Comparison of ENCODE assay signal across 8 cellular contexts in the genomic region with DNA sequence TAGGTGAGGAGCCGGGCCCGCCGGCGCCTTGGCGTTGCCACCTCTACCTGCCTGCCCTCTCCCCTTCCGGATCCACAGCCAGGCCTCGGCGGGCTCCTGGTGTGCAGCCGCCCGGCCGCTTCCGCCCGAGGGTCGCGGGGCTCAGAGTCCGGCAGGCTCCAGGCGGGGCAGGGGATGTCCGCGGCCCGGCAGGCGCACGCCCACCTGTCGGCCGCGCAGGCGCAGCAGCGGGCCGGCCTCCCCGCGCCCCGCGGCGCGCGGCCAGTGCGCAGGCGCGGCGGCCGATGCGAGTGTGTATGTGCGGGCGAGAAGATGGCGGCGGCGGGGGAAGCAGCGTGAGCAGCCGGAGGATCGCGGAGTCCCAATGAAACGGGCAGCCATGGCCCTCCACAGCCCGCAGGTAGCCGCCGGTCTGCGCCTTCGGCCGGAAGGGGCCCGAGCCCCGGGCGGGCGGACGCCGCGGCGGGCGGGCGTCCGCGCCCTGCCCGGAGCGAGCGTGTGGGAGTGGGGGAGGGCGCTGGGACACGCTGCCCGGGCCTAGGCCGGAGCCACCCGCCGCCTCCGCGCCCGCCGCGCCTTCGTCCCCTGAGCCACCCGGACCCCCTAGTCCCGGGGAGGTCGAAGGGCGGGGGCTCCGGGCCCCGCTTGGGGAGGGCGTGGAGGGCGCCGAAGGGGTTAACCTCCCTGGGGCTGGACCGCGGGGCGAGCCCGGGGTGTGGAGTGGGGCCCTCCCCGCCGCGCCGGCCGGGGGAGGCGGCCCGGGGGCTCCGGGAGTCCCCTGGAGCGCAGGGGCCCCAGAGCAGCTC. TPM values are rescaled to one million over a fixed set of nuclear protein-coding genes. Genes with fewer than 3 reads are reported as not detected.
DNase-seq lines count a peak whose midpoint lies in the region; ATAC-seq and TF ChIP-seq lines count a peak whose summit lies in the region.

A gene with protein sequence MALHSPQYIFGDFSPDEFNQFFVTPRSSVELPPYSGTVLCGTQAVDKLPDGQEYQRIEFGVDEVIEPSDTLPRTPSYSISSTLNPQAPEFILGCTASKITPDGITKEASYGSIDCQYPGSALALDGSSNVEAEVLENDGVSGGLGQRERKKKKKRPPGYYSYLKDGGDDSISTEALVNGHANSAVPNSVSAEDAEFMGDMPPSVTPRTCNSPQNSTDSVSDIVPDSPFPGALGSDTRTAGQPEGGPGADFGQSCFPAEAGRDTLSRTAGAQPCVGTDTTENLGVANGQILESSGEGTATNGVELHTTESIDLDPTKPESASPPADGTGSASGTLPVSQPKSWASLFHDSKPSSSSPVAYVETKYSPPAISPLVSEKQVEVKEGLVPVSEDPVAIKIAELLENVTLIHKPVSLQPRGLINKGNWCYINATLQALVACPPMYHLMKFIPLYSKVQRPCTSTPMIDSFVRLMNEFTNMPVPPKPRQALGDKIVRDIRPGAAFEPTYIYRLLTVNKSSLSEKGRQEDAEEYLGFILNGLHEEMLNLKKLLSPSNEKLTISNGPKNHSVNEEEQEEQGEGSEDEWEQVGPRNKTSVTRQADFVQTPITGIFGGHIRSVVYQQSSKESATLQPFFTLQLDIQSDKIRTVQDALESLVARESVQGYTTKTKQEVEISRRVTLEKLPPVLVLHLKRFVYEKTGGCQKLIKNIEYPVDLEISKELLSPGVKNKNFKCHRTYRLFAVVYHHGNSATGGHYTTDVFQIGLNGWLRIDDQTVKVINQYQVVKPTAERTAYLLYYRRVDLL (plus strand): TSS at position 289 of the 806 bp plus-strand sequence. CDS start 91 bp downstream, at position 380.

- H3K27ac ChIP-seq in heart left ventricle (peak within 1 kb of the TSS; percentile 38 to 93 (median 86)), transverse colon (peak within 1 kb of the TSS; percentile 90 to 96 (median 94))

- no peak for TF ChIP-seq CTCF in heart left ventricle (IDR thresholded peaks at IDR 0.05)
- no peak for TF ChIP-seq CTCF in transverse colon (IDR thresholded peaks at IDR 0.05)

- H3K4me1 ChIP-seq in heart left ventricle (peaks cover 0 to 39% (median 23%) of the 10 kb centered on the region in 12 donors), transverse colon (peaks cover 4 to 44% (median 31%) of the 10 kb centered on the region in 4 donors)

- no peaks in the 10 kb centered on the region for H3K9me3 ChIP-seq in heart left ventricle
- no peaks in the 10 kb centered on the region for H3K9me3 ChIP-seq in transverse colon

- DNase-seq in GM04504 (ENCODE audit: low read depth), result peak; percentile 52
- peak; percentile 68 for DNase-seq in HCEC 1CT
- DNase-seq in MV-4-11 (lab: John Stamatoyannopoulos, UW), result peak; percentile 58
- peak; percentile 68 for DNase-seq in SW480 (ENCODE audit: low spot score)
- peak; percentile 55 for DNase-seq in activated naive CD8-positive, alpha-beta T cell treated with anti-CD3 and anti-CD28 coated beads, Interleukin-2, amount 50 U/mL, for 16 hours (ENCODE audit: low read depth, low spot score)
- peak; percentile 76 to 91 (median 85) for DNase-seq in heart left ventricle
- DNase-seq in posterior cingulate gyrus, result peak; percentile 53 to 96 (median 68)
- DNase-seq in transverse colon, result peak; percentile 86

- peak; percentile 36 to 94 (median 92) for ATAC-seq in heart left ventricle

- WGBS in heart left ventricle, 4 donors, result 0 to 1% (median 1%) methylated on average over 20 to 106 of the region's 106 CpGs
- WGBS in transverse colon (ENCODE audit: low coverage in 1 of 2), 2 donors, result 1% methylated on average over 56 of the region's 106 CpGs; no CpG with 5 or more reads in 1 of the 2 donors

- in situ Hi-C loops in transverse colon (cut with MboI; ENCODE audit: low pct_ligation_motif_present in 1 of 4, low pct_unique_long_range_greater_than_20kb in 1 of 4, low sequenced_read_pairs in 3 of 4), result loop anchor here in 1 of 4 donors (25.0 kb wide), 1 partner anchor 188 kb away; a partner anchor contains a TSS

- H3K27me3 ChIP-seq in heart left ventricle (no peaks in the 10 kb centered on the region), transverse colon (no peaks in the 10 kb centered on the region)

- intact Hi-C loops in heart left ventricle (cut with DNase I), result loop anchor here in 1 of 10 donors (2.0 kb wide), 1 partner anchor 27 kb away; no protein-coding TSS in a partner anchor
- intact Hi-C loops in posterior cingulate gyrus (cut with DNase I), result no loop called here
- intact Hi-C loops in transverse colon (cut with DNase I; ENCODE audit: low total_unique reads), result no loop called here

- TF ChIP-seq POLR2A in heart left ventricle (IDR thresholded peaks at IDR 0.05) (peak in 1 of 2 donors; percentile 33), transverse colon (IDR thresholded peaks at IDR 0.05) (peak; percentile 12)

- H3K4me3 ChIP-seq in heart left ventricle (peak within 1 kb of the TSS; percentile 72 to 99 (median 98)), transverse colon (peak within 1 kb of the TSS; percentile 96 to 99 (median 98))

- H3K36me3 ChIP-seq in heart left ventricle, result no peaks in the 10 kb centered on the region
- no peaks in the 10 kb centered on the region for H3K36me3 ChIP-seq in transverse colon

- TF ChIP-seq EP300 in transverse colon (IDR thresholded peaks at IDR 0.05; ENCODE audit: low read depth), result no peak

RNA-seq across cellular contexts. Expression of the gene that starts here (rescaled TPM):
- total RNA-seq in heart left ventricle (10 to 100 TPM; 57.3 to 73.5 (median 62.9) TPM), transverse colon (10 to 100 TPM; 23.6 to 56.8 (median 45.4) TPM)
- polyA plus RNA-seq in heart left ventricle, result 10 to 100 TPM; 17.8 to 46.8 TPM

Comparison
In these comparisons a context has a peak if more than half of its experiments do, and no peak if none do; other contexts are left out.
1. Peak in every context shown above with its lines: DNase-seq, ATAC-seq, H3K4me3 ChIP-seq and H3K27ac ChIP-seq.